5 cellular contexts compared by ENCODE assay signal in genomic region chr4:138473339-138473738, GRCh38.
"Had no signal": no experiment of that assay in that cellular context is flagged by ENCODE, and none has a peak within 500 bp of the region (broad histone marks: within the 10 kb centered on the region; RNA-seq: fewer than 3 reads in every experiment).

No MANE protein-coding gene starts in this region.

- ATAC-seq: HepG2, K562 had no signal

- H3K27ac ChIP-seq: HL-60 had no signal

- H3K4me3 ChIP-seq: K562 had no signal

- DNase-seq: IMR-90, KBM-7 had no signal
